Comparison of ENCODE assay signal across 19 cellular contexts in genomic region chr14:24353551-24354529, GRCh38. TPM values are rescaled to one million over a fixed set of nuclear protein-coding genes. Genes with fewer than 3 reads are reported as not detected.
DNase-seq lines count a peak whose midpoint lies in the region; ATAC-seq and TF ChIP-seq lines count a peak whose summit lies in the region.
"Had no signal": no experiment of that assay in that cellular context is flagged by ENCODE, and none has a peak within 500 bp of the region (broad histone marks: within the 10 kb centered on the region; RNA-seq: fewer than 3 reads in every experiment).

No MANE protein-coding gene starts in this region.

- H3K9ac ChIP-seq in SK-N-MC (ENCODE audit: insufficient read length), result peak overlapping the region; percentile 55

- H3K4me3 ChIP-seq in SK-N-MC, result no peak overlapping the region
- H3K4me3 ChIP-seq: GM23338 had no signal

- no peaks in the 10 kb centered on the region for H3K9me3 ChIP-seq in SK-N-MC (ENCODE audit: low read depth, low read length)

- ATAC-seq in SK-N-SH treated with all-trans-retinoic acid at 6 μM for 48 hours, result no peak
- ATAC-seq in HG02759 (IDR thresholded peaks at IDR 0.05; ENCODE audit: unreplicated experiment), result no peak
- ATAC-seq: GM23338 had no signal

- H3K36me3 ChIP-seq in SK-N-MC (ENCODE audit: insufficient read depth, low read length), result no peaks in the 10 kb centered on the region
- H3K36me3 ChIP-seq: brain microvascular endothelial cell had no signal

- peak overlapping the region; percentile 84 for H3K27ac ChIP-seq in SK-N-MC
- H3K27ac ChIP-seq: brain microvascular endothelial cell had no signal

- DNase-seq in ELR (ENCODE audit: low read depth) (peak; percentile 63), SK-N-MC (ENCODE audit: low read depth, low spot score) (peak; percentile 30), fibroblast of peridontal ligament (ENCODE audit: extremely low read depth) (peak; percentile 81), renal cortical epithelial cell (ENCODE audit: low read depth) (peak; percentile 77), OCI-M1 (lab: John Stamatoyannopoulos, UW) (no peak), globus pallidus (ENCODE audit: low spot score) (no peak)
- DNase-seq: activated B cell treated with CpG ODN at 0.5 μM for 24 hours; activated T-cell treated with anti-CD3 and anti-CD28 coated beads for 4 hours; brain microvascular endothelial cell; CD4-positive, alpha-beta memory T cell; NCI-H1417; NCI-H69; nucleus accumbens; SHP77 treated with DMSO at 0.1 percent for 48 hours; stimulated activated CD4-positive, alpha-beta T cell treated with anti-CD3 and anti-CD28 coated beads, Interleukin-2, amount 100 ng/mL, for 48 hours had no signal

TF ChIP-seq in SK-N-SH treated with all-trans-retinoic acid at 6 μM for 48 hours, 23 proteins besides CTCF, POLR2A, EP300 and RAD21:
- TF ChIP-seq ZC3H10 (CRISPR knock-in tag; IDR thresholded peaks at IDR 0.05), result no peak
- no peak for TF ChIP-seq TSHZ2 (CRISPR knock-in tag; IDR thresholded peaks at IDR 0.05)
- TF ChIP-seq TCF4 (CRISPR knock-in tag; IDR thresholded peaks at IDR 0.05; ENCODE audit: borderline replicate concordance), result no peak
- no peak for TF ChIP-seq ZNF565 (CRISPR knock-in tag; conservative IDR thresholded peaks at IDR 0.05; ENCODE audit: low read depth)
- TF ChIP-seq ESRRG (CRISPR knock-in tag; IDR thresholded peaks at IDR 0.05), result no peak
- TF ChIP-seq CSRNP3 (CRISPR knock-in tag; IDR thresholded peaks at IDR 0.05), result no peak
- TF ChIP-seq CREB5 (CRISPR knock-in tag; IDR thresholded peaks at IDR 0.05; ENCODE audit: low read depth), result no peak
TF ChIP-seq in SK-N-SH treated with all-trans-retinoic acid at 6 μM for 48 hours: peak in this region for 0.

RNA-seq across cellular contexts. Expression of gene RIPK3, which starts 14.0 kb away (rescaled TPM):
- 1.8 and 9.7 TPM in 2 replicates for total RNA-seq in renal cortical epithelial cell

RNA-seq across cellular contexts. Expression of gene NFATC4, which starts 14.1 kb away (rescaled TPM):
- total RNA-seq in renal cortical epithelial cell, result 5.6 and 6.7 TPM in 2 replicates
- total RNA-seq: CD4-positive, alpha-beta memory T cell had no signal

RNA-seq across cellular contexts. Expression of gene ADCY4, which starts 19.0 kb away (rescaled TPM):
- total RNA-seq in renal cortical epithelial cell, result 0.40 and 2.6 TPM in 2 replicates
- total RNA-seq: HT1080 had no signal

RNA-seq across cellular contexts. Expression of gene LTB4R, which starts 42.5 kb away (rescaled TPM):
- total RNA-seq in renal cortical epithelial cell, result 0.17 and 1.3 TPM in 2 replicates

RNA-seq across cellular contexts. Expression of gene LTB4R2, which starts 43.9 kb away (rescaled TPM):
- total RNA-seq in renal cortical epithelial cell, result 1.9 and 3.6 TPM in 2 replicates

Comparison
In these comparisons a context has a peak if more than half of its experiments do, and no peak if none do; other contexts are left out.
1. DNase-seq: peak in ELR (single experiment), SK-N-MC (single experiment), fibroblast of peridontal ligament (single experiment) and renal cortical epithelial cell (single experiment); none in OCI-M1 (single experiment) and globus pallidus (single experiment).